ENCODE assay signal across 8 cellular contexts in the genomic region with DNA sequence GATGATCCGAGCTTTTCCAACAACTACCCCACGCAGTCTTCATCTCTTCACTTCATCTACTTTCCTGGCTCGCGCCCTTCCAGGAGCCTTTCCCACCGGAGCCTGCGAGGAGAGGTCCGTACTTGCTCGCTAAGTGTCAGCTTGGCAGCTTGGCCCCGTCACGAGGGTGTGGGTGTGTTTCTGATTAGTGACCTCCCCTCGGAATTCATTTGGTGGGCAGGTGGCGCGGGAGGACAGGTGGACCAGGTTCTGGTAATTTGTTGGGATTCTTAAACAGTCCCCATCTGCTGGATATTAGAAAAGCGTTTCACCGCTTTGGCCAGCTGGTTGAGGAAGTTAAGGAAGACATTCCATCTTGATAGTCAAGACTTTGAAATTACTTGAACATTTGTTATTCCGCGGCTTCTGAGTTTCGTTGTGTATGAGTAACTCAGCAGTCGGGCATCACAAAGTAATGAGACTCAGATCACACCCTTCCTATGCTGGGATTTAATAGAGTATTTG. TPM values are rescaled to one million over a fixed set of nuclear protein-coding genes. Genes with fewer than 3 reads are reported as not detected.
DNase-seq lines count a peak whose midpoint lies in the region; ATAC-seq lines count a peak whose summit lies in the region.

No MANE protein-coding gene starts in this region.

- WGBS in iPS DF 6.9 (ENCODE audit: insufficient coverage, insufficient read length): no CpG with 5 or more reads among the region's 19 CpGs

- peak overlapping the region; percentile 93 for H3K4me3 ChIP-seq in BLaER1
- peak overlapping the region; percentile 76 for H3K4me3 ChIP-seq in SJSA1
- peak overlapping the region; percentile 95 for H3K4me3 ChIP-seq in iPS DF 6.9 (ENCODE audit: low read length)
- H3K4me3 ChIP-seq in skeletal muscle tissue (ENCODE audit: low read length in 3 of 3): peak overlapping the region; percentile 90 to 92 (median 91)

- H3K4me1 ChIP-seq in BLaER1: peaks cover 29% of the 10 kb centered on the region
- peaks cover 11% of the 10 kb centered on the region; the same call in 1 of the 2 replicates for H3K4me1 ChIP-seq in SJSA1 (replicated peaks)
- no peaks in the 10 kb centered on the region for H3K4me1 ChIP-seq in iPS DF 6.9 (ENCODE audit: control insufficient read depth, insufficient read depth, low read length)
- H3K4me1 ChIP-seq in skeletal muscle tissue (ENCODE audit: control insufficient read depth in 3 of 3, insufficient read depth in 3 of 3, low read length in 3 of 3): peaks cover 0 to 24% (median 16%) of the 10 kb centered on the region in 3 donors

- peak; percentile 41 for ATAC-seq in GM19324 (IDR thresholded peaks at IDR 0.05; ENCODE audit: low FRiP score, unreplicated experiment)
- peak; percentile 32 for ATAC-seq in HG03439 (IDR thresholded peaks at IDR 0.05; ENCODE audit: unreplicated experiment)

- H3K9me3 ChIP-seq in BLaER1 (no peaks in the 10 kb centered on the region), SJSA1 (replicated peaks) (no peaks in the 10 kb centered on the region), iPS DF 6.9 (ENCODE audit: control insufficient read depth, insufficient read depth, low read length) (no peaks in the 10 kb centered on the region), skeletal muscle tissue (ENCODE audit: control insufficient read depth in 3 of 3, low read length in 3 of 3) (no peaks in the 10 kb centered on the region)

- peak in 1 of 2 experiments; percentile 49 for DNase-seq in SJSA1 (ENCODE audit: low read depth in 1 of 2, low spot score in 2 of 2)
- DNase-seq in anterior cingulate cortex (lab: John Stamatoyannopoulos, UW): peak in 30 of 58 donors; percentile 13 to 80 (median 56)
- DNase-seq in iPS DF 6.9 (ENCODE audit: low read depth, low spot score): no peak
- no peak for DNase-seq in G401 (ENCODE audit: low spot score)

- in situ Hi-C loops in G401 (cut with HindIII; ENCODE audit: low sequenced_read_pairs): no loop called here

- peak overlapping the region; percentile 95 for H3K27ac ChIP-seq in BLaER1
- peak overlapping the region; percentile 96 for H3K27ac ChIP-seq in SJSA1
- H3K27ac ChIP-seq in iPS DF 6.9 (ENCODE audit: low read length): no peak overlapping the region
- peak overlapping the region; percentile 90 for H3K27ac ChIP-seq in skeletal muscle tissue (ENCODE audit: low read depth, low read length)

- H3K27me3 ChIP-seq in BLaER1 (no peaks in the 10 kb centered on the region), SJSA1 (replicated peaks) (no peaks in the 10 kb centered on the region; the same call in 1 of the 2 replicates), iPS DF 6.9 (ENCODE audit: control insufficient read depth, insufficient read depth, low read length) (no peaks in the 10 kb centered on the region), skeletal muscle tissue (ENCODE audit: control insufficient read depth in 3 of 3, insufficient read depth in 3 of 3, low read length in 3 of 3) (no peaks in the 10 kb centered on the region)

- peaks cover 36% of the 10 kb centered on the region for H3K36me3 ChIP-seq in BLaER1
- H3K36me3 ChIP-seq in SJSA1: peaks cover 35% of the 10 kb centered on the region
- H3K36me3 ChIP-seq in iPS DF 6.9 (ENCODE audit: control insufficient read depth, insufficient read depth, low read length): peaks cover 2% of the 10 kb centered on the region; the same call in 1 of the 2 replicates
- peaks cover 0 to 5% (median 3%) of the 10 kb centered on the region in 3 donors for H3K36me3 ChIP-seq in skeletal muscle tissue (ENCODE audit: control insufficient read depth in 3 of 3, insufficient read depth in 3 of 3, low read length in 3 of 3)

- peaks cover 12% of the 10 kb centered on the region; the same call in 1 of the 2 replicates for H4K20me1 ChIP-seq in BLaER1

- H3K4me2 ChIP-seq in BLaER1: peak overlapping the region; percentile 91

- H3K9ac ChIP-seq in BLaER1 (peak overlapping the region; percentile 93), skeletal muscle tissue (ENCODE audit: low read depth in 1 of 3, low read length in 3 of 3) (peak overlapping the region; percentile 87 to 95 (median 89))

RNA-seq across cellular contexts. Expression of a gene that starts 0.5 kb away (rescaled TPM):
- total RNA-seq in SJSA1 (2014; rRNA removed; shearing (Covaris generic)): 64.8 and 83.9 TPM in 2 replicates
- 43.3 TPM for total RNA-seq in skeletal muscle tissue
- 28.9 and 42.9 TPM in 2 replicates for total RNA-seq in G401 (2014; rRNA removed; shearing (Covaris generic))

Comparison
In these comparisons a context has a peak if more than half of its experiments do, and no peak if none do; other contexts are left out.
1. DNase-seq: peak in anterior cingulate cortex (30 of 58); none in iPS DF 6.9 (single experiment) and G401 (single experiment).
2. Peak in every context shown above with its lines, with median percentiles within 50 percentile points of each other: H3K4me3 ChIP-seq.